Comparison of ENCODE assay signal across 1 cellular context in the genomic region with DNA sequence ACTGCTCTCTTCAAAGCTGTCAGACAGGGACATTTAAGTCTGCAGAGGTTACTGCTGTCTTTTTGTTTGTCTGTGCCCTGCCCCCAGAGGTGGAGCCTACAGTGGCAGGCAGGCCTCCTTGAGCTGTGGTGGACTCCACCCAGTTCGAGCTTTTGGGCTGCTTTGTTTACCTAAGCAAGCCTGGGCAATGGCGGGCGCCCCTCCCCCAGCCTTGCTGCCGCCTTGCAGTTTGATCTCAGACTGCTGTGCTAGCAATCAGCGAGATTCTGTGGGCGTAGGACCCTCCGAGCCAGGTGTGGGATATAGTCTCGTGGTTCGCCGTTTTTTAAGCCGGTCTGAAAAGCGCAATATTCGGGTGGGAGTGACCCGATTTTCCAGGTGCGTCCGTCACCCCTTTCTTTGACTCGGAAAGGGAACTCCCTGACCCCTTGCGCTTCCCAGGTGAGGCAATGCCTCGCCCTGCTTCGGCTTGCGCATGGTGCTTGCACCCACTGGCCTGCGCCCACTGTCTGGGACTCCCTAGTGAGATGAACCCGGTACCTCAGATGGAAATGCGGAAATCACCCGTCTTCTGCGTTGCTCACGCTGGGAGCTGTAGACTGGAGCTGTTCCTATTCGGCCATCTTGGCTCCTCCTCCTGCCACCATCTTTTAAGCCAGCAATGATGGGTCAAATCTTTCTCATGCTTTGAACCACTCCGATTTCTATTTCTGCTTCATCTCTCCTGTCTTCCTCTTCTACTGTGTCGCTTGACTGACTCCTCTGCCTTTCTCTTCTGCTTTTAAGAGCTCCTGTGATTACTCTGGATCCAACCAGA.
TF ChIP-seq lines count a peak whose summit lies in the region.
"Not testable (repeated sequence)": the region's sequence is repeated elsewhere in the genome, so short reads cannot be mapped to it uniquely, and the experiment has no call there.

No MANE protein-coding gene starts in this region.

TF ChIP-seq in K562, 482 proteins besides CTCF, POLR2A, EP300 and RAD21 (continued from another document):
- TF ChIP-seq, protein P1, sequence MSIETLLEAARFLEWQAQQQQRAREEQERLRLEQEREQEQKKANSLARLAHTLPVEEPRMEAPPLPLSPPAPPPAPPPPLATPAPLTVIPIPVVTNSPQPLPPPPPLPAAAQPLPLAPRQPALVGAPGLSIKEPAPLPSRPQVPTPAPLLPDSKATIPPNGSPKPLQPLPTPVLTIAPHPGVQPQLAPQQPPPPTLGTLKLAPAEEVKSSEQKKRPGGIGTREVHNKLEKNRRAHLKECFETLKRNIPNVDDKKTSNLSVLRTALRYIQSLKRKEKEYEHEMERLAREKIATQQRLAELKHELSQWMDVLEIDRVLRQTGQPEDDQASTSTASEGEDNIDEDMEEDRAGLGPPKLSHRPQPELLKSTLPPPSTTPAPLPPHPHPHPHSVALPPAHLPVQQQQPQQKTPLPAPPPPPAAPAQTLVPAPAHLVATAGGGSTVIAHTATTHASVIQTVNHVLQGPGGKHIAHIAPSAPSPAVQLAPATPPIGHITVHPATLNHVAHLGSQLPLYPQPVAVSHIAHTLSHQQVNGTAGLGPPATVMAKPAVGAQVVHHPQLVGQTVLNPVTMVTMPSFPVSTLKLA (conservative IDR thresholded peaks at IDR 0.05): 0 out of 4 replicates have a peak, but pooled peaks of 1 of the 2 experiments have one; percentile 13
- peak; percentile 93 for TF ChIP-seq ZBTB17 (CRISPR knock-in tag; IDR thresholded peaks at IDR 0.05)
- TF ChIP-seq ZNF41 (CRISPR knock-in tag; conservative IDR thresholded peaks at IDR 0.05): 0 out of 2 replicates have a peak, but pooled peaks have one; percentile 25
- not testable (repeated sequence) for TF ChIP-seq ATF1 (CRISPR knock-in tag; IDR thresholded peaks at IDR 0.05); NR2C2 (CRISPR knock-in tag; IDR thresholded peaks at IDR 0.05); NR2C1 (IDR thresholded peaks at IDR 0.05)
- peak; percentile 41; the same call in 1 of the 2 replicates for TF ChIP-seq ATF1 (tag; IDR thresholded peaks at IDR 0.05)
- TF ChIP-seq NFRKB (IDR thresholded peaks at IDR 0.05; ENCODE audit: low read depth): peak; percentile 91
- TF ChIP-seq TAF9B (IDR thresholded peaks at IDR 0.05; ENCODE audit: partially characterized antibody): peak; percentile 62
- peak; percentile 28; the same call in 1 of the 2 replicates for TF ChIP-seq ZEB2 (IDR thresholded peaks at IDR 0.05)
- TF ChIP-seq CXXC5 (CRISPR knock-in tag; IDR thresholded peaks at IDR 0.05): peak; percentile 59
- peak; percentile 67 to 74 for TF ChIP-seq FOXK2 (conservative IDR thresholded peaks at IDR 0.05 in 1 of 2, IDR thresholded peaks at IDR 0.05 in 1 of 2; ENCODE audit: low read depth in 2 of 2)
- 0 out of 2 replicates have a peak, but pooled peaks have one; percentile 35 for TF ChIP-seq POLR2H (tag; IDR thresholded peaks at IDR 0.05; ENCODE audit: low read depth)
- TF ChIP-seq NR2C2 (tag; IDR thresholded peaks at IDR 0.05): peak; percentile 63; the same call in 1 of the 2 replicates
- TF ChIP-seq EP400 (IDR thresholded peaks at IDR 0.05): 0 out of 2 replicates have a peak, but pooled peaks have one; percentile 42
- TF ChIP-seq POLR2G (IDR thresholded peaks at IDR 0.05; ENCODE audit: low read depth, low read length): 0 out of 2 replicates have a peak, but pooled peaks have one; percentile 18
- TF ChIP-seq HNRNPLL (IDR thresholded peaks at IDR 0.05; ENCODE audit: low read depth, low read length, poor library complexity, severe bottlenecking): peak; percentile 45
- TF ChIP-seq, protein P2, sequence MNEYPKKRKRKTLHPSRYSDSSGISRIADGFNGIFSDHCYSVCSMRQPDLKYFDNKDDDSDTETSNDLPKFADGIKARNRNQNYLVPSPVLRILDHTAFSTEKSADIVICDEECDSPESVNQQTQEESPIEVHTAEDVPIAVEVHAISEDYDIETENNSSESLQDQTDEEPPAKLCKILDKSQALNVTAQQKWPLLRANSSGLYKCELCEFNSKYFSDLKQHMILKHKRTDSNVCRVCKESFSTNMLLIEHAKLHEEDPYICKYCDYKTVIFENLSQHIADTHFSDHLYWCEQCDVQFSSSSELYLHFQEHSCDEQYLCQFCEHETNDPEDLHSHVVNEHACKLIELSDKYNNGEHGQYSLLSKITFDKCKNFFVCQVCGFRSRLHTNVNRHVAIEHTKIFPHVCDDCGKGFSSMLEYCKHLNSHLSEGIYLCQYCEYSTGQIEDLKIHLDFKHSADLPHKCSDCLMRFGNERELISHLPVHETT (CRISPR knock-in tag; conservative IDR thresholded peaks at IDR 0.05 in 1 of 2, IDR thresholded peaks at IDR 0.05 in 1 of 2): 0 out of 4 replicates have a peak, but pooled peaks of 1 of the 2 experiments have one; percentile 25
- TF ChIP-seq NRF1 (conservative IDR thresholded peaks at IDR 0.05 in 1 of 2, IDR thresholded peaks at IDR 0.05 in 1 of 2): peak; percentile 43 to 55; a peak in 2 of 4 replicates
- TF ChIP-seq NR2C1 (tag; IDR thresholded peaks at IDR 0.05): 0 out of 2 replicates have a peak, but pooled peaks have one; percentile 38
TF ChIP-seq in K562: peak in this region for 27; not testable (repeated sequence) for 455.
